Comparison of ENCODE assay signal across 25 cellular contexts in the genomic region with DNA sequence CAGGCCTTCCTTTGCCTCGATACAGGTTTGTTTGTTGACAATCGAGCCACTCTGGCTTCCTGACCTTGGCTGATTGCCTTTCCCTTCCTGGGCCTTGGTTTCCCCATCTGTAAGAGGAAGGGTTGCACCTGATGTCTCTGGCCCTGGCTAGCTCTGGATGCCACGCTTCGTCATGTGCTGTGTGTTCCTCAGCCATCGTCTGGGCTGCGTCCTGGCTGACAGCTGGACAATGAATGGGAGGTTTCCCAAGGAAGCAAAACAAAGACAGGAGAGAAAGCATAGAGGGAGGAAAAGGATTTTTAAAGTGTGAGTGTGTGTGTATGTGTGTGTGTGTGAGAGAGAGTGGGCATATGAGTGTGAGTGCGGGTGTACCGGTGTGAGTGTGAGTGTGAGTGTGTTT.
A peak's percentile ranks its signal among the peaks of the same experiment; 100 is the strongest.
DNase-seq lines count a peak whose midpoint lies in the region; ATAC-seq and TF ChIP-seq lines count a peak whose summit lies in the region.
"Had no signal": no experiment of that assay in that cellular context is flagged by ENCODE, and none has a peak within 500 bp of the region (broad histone marks: within the 10 kb centered on the region; RNA-seq: fewer than 3 reads in every experiment).

No MANE protein-coding gene starts in this region.

- peak overlapping the region; percentile 36 for H3K9ac ChIP-seq in neuronal stem cell (ENCODE audit: low read depth, low read length, poor library complexity)

- H2BK12ac ChIP-seq in neuronal stem cell (ENCODE audit: low read length): no peak overlapping the region

- no peak overlapping the region for H3K4ac ChIP-seq in neuronal stem cell (ENCODE audit: low read length)

- TF ChIP-seq EP300 in gastroesophageal sphincter (IDR thresholded peaks at IDR 0.05): no peak

- H2AK5ac ChIP-seq in neuronal stem cell (ENCODE audit: low read depth, low read length): no peak overlapping the region

- H3K27me3 ChIP-seq in gastroesophageal sphincter (no peaks in the 10 kb centered on the region), neuronal stem cell (ENCODE audit: control insufficient read depth in 3 of 3, insufficient read depth in 3 of 3, low read depth in 1 of 3, low read length in 3 of 3) (no peaks in the 10 kb centered on the region), tibial artery (no peaks in the 10 kb centered on the region), body of pancreas (no peaks in the 10 kb centered on the region)
- H3K27me3 ChIP-seq: BLaER1 treated with 17β-estradiol and CSF1 and Interleukin-3, amounts not matched to agents 10 nM and 100 nM had no signal

- TF ChIP-seq POLR2A in gastroesophageal sphincter (IDR thresholded peaks at IDR 0.05): no peak
- TF ChIP-seq POLR2A in body of pancreas (IDR thresholded peaks at IDR 0.05): no peak

- no peak overlapping the region for H3K14ac ChIP-seq in neuronal stem cell (ENCODE audit: low read length)

- H3K23ac ChIP-seq in neuronal stem cell (ENCODE audit: low read depth, low read length, poor library complexity): no peak overlapping the region

- 43 to 58% methylated on average over 2 to 4 of the region's 8 CpGs for WGBS in gastroesophageal sphincter (ENCODE audit: low coverage in 1 of 2), 2 donors
- WGBS in neuronal stem cell (ENCODE audit: extremely low coverage in 2 of 2, insufficient read length in 2 of 2, insufficient replicate concordance in 1 of 2), 2 donors: 100% methylated on average over 2 of the region's 8 CpGs; no CpG with 5 or more reads in 1 of the 2 donors
- 62 to 73% methylated on average over 8 of the region's 8 CpGs for WGBS in body of pancreas, 2 donors

- no peak overlapping the region for H2BK120ac ChIP-seq in neuronal stem cell (ENCODE audit: low read depth, low read length)

- H3K4me3 ChIP-seq in gastroesophageal sphincter: no peak overlapping the region
- no peak overlapping the region for H3K4me3 ChIP-seq in neuronal stem cell (ENCODE audit: low read length in 2 of 2)
- no peak overlapping the region for H3K4me3 ChIP-seq in tibial artery
- H3K4me3 ChIP-seq in body of pancreas: no peak overlapping the region
- H3K4me3 ChIP-seq: BLaER1 treated with 17β-estradiol and CSF1 and Interleukin-3, amounts not matched to agents 10 nM and 100 nM; GM12878; HAP-1 had no signal

- H3K9me3 ChIP-seq in gastroesophageal sphincter (no peaks in the 10 kb centered on the region), neuronal stem cell (replicated peaks in 1 of 2; ENCODE audit: control insufficient read depth in 2 of 2, insufficient read depth in 1 of 2, low read depth in 1 of 2, low read length in 2 of 2) (no peaks in the 10 kb centered on the region), tibial artery (no peaks in the 10 kb centered on the region), body of pancreas (no peaks in the 10 kb centered on the region)
- H3K9me3 ChIP-seq: BLaER1 treated with 17β-estradiol and CSF1 and Interleukin-3, amounts not matched to agents 10 nM and 100 nM; Caco-2; HAP-1 had no signal

- no peak overlapping the region for H4K91ac ChIP-seq in neuronal stem cell (ENCODE audit: low read depth, low read length, poor library complexity)

- no peak overlapping the region for H2BK5ac ChIP-seq in neuronal stem cell (ENCODE audit: low read length)

- no peaks in the 10 kb centered on the region for H3K36me3 Mint-ChIP-seq in activated naive CD4-positive, alpha-beta T cell treated with anti-CD3 and anti-CD28 coated beads, Interleukin-2, amount 50 U/mL, for 24 hours
- H3K36me3 Mint-ChIP-seq in activated naive CD4-positive, alpha-beta T cell treated with anti-CD3 and anti-CD28 coated beads, Interleukin-2, amount 50 U/mL, for 72 hours: no peaks in the 10 kb centered on the region
- H3K36me3 Mint-ChIP-seq in natural killer cell: no peaks in the 10 kb centered on the region
- H3K36me3 Mint-ChIP-seq: CD4-positive, alpha-beta memory T cell had no signal

- no peak overlapping the region for H3K4me3 Mint-ChIP-seq in activated naive CD4-positive, alpha-beta T cell treated with anti-CD3 and anti-CD28 coated beads, Interleukin-2, amount 50 U/mL, for 24 hours
- no peak overlapping the region for H3K4me3 Mint-ChIP-seq in natural killer cell
- H3K4me3 Mint-ChIP-seq: CD4-positive, alpha-beta memory T cell had no signal

- H3K4me2 ChIP-seq in neuronal stem cell (ENCODE audit: insufficient read depth, low read length, poor library complexity, severe bottlenecking): no peak overlapping the region
- H3K4me2 ChIP-seq: BLaER1 treated with 17β-estradiol and CSF1 and Interleukin-3, amounts not matched to agents 10 nM and 100 nM had no signal

- intact Hi-C loops in tibial artery (cut with DNase I; ENCODE audit: low total_unique reads) (loop anchor here (5.0 to 10.0 kb wide), 3 partner anchors 52 to 335 kb away; no protein-coding TSS in a partner anchor), natural killer cell (cut with micrococcal nuclease) (no loop called here), body of pancreas (cut with DNase I) (loop anchor here (5.0 kb wide), 1 partner anchor 72 kb away; no protein-coding TSS in a partner anchor)

- H3K4me1 Mint-ChIP-seq in activated naive CD4-positive, alpha-beta T cell treated with anti-CD3 and anti-CD28 coated beads, Interleukin-2, amount 50 U/mL, for 24 hours: no peaks in the 10 kb centered on the region
- no peaks in the 10 kb centered on the region for H3K4me1 Mint-ChIP-seq in natural killer cell
- H3K4me1 Mint-ChIP-seq: CD4-positive, alpha-beta memory T cell had no signal

- no peak overlapping the region for H3K18ac ChIP-seq in neuronal stem cell (ENCODE audit: low read length)

- H3K36me3 ChIP-seq in gastroesophageal sphincter (peaks cover 0 to 73% of the 10 kb centered on the region in 2 donors), neuronal stem cell (replicated peaks in 1 of 2; ENCODE audit: control insufficient read depth in 2 of 2, insufficient read depth in 2 of 2, low read length in 2 of 2) (peaks cover 12 to 23% of the 10 kb centered on the region in 2 donors), tibial artery (peaks cover 76 to 80% (median 78%) of the 10 kb centered on the region in 3 donors), body of pancreas (replicated peaks in 1 of 2; ENCODE audit: insufficient read depth in 1 of 2, low read depth in 2 of 2) (no peaks in the 10 kb centered on the region)
- H3K36me3 ChIP-seq: HAP-1 had no signal

- H3K79me1 ChIP-seq in neuronal stem cell (ENCODE audit: low read depth, low read length): no peaks in the 10 kb centered on the region

- no peaks in the 10 kb centered on the region for H3K27me3 Mint-ChIP-seq in activated naive CD4-positive, alpha-beta T cell treated with anti-CD3 and anti-CD28 coated beads, Interleukin-2, amount 50 U/mL, for 24 hours
- no peaks in the 10 kb centered on the region for H3K27me3 Mint-ChIP-seq in natural killer cell (ENCODE audit: low read depth in 2 of 2)

- H4K8ac ChIP-seq in neuronal stem cell (ENCODE audit: low read depth, low read length): no peak overlapping the region

- H2AFZ ChIP-seq in neuronal stem cell (ENCODE audit: low read length): no peak overlapping the region

- H3K27ac Mint-ChIP-seq in activated naive CD4-positive, alpha-beta T cell treated with anti-CD3 and anti-CD28 coated beads, Interleukin-2, amount 50 U/mL, for 24 hours: peak overlapping the region; percentile 3
- H3K27ac Mint-ChIP-seq in activated naive CD4-positive, alpha-beta T cell treated with anti-CD3 and anti-CD28 coated beads, Interleukin-2, amount 50 U/mL, for 72 hours: peak overlapping the region in 1 of 2 donors; percentile 40
- H3K27ac Mint-ChIP-seq in natural killer cell: no peak overlapping the region
- H3K27ac Mint-ChIP-seq: CD4-positive, alpha-beta memory T cell had no signal

- TF ChIP-seq CTCF in gastroesophageal sphincter (IDR thresholded peaks at IDR 0.05): no peak
- TF ChIP-seq CTCF in tibial artery (IDR thresholded peaks at IDR 0.05): no peak
- no peak for TF ChIP-seq CTCF in natural killer cell (IDR thresholded peaks at IDR 0.05)
- no peak for TF ChIP-seq CTCF in body of pancreas (IDR thresholded peaks at IDR 0.05)

- DNase-seq in activated naive CD4-positive, alpha-beta T cell treated with anti-CD3 and anti-CD28 coated beads, Interleukin-2, amount 50 U/mL, for 72 hours (ENCODE audit: low spot score in 2 of 2): no peak
- DNase-seq in neuronal stem cell (ENCODE audit: low spot score) (no peak), tibial artery (no peak), natural killer cell (no peak), body of pancreas (no peak), AG08396 (ENCODE audit: low spot score) (no peak)
- DNase-seq: ACHN; Caco-2; CD4-positive, alpha-beta memory T cell; DND-41; MM.1S; NCI-H1048; NCI-H1417 treated with DMSO at 0.1 percent for 48 hours; NCI-H187; NCI-H2107; NCI-H510A treated with DMSO at 0.1 percent for 48 hours; NCI-H774; NK-92 treated with Interleukin-12 subunit alpha and Interleukin-12 subunit beta, amount 100 ng/mL, for 24 hours had no signal

- ATAC-seq in activated naive CD4-positive, alpha-beta T cell treated with anti-CD3 and anti-CD28 coated beads, Interleukin-2, amount 50 U/mL, for 72 hours: no peak
- ATAC-seq in gastroesophageal sphincter: no peak
- no peak for ATAC-seq in natural killer cell
- ATAC-seq in body of pancreas: no peak
- ATAC-seq: GM12878, Panc1 had no signal

- H3K27ac ChIP-seq in gastroesophageal sphincter (peak overlapping the region; percentile 90 to 96 (median 94)), neuronal stem cell (replicated peaks; ENCODE audit: low read length) (no peak overlapping the region), tibial artery (peak overlapping the region; percentile 49 to 94), body of pancreas (no peak overlapping the region)
- H3K27ac ChIP-seq: 22Rv1; BLaER1 treated with 17β-estradiol and CSF1 and Interleukin-3, amounts not matched to agents 10 nM and 100 nM had no signal

- H3K9me3 Mint-ChIP-seq in activated naive CD4-positive, alpha-beta T cell treated with anti-CD3 and anti-CD28 coated beads, Interleukin-2, amount 50 U/mL, for 24 hours: no peaks in the 10 kb centered on the region
- no peaks in the 10 kb centered on the region for H3K9me3 Mint-ChIP-seq in activated naive CD4-positive, alpha-beta T cell treated with anti-CD3 and anti-CD28 coated beads, Interleukin-2, amount 50 U/mL, for 72 hours
- H3K9me3 Mint-ChIP-seq in natural killer cell: no peaks in the 10 kb centered on the region

- H2BK15ac ChIP-seq in neuronal stem cell (ENCODE audit: low read length): no peak overlapping the region

- H3K4me1 ChIP-seq in gastroesophageal sphincter (peaks cover 13 to 100% (median 24%) of the 10 kb centered on the region in 3 donors), neuronal stem cell (ENCODE audit: control insufficient read depth in 2 of 2, insufficient read depth in 1 of 2, low read depth in 1 of 2, low read length in 2 of 2) (peaks cover 5 to 14% of the 10 kb centered on the region in 2 donors), tibial artery (peaks cover 0 to 73% (median 32%) of the 10 kb centered on the region in 4 donors), body of pancreas (no peaks in the 10 kb centered on the region)
- H3K4me1 ChIP-seq: Caco-2, HAP-1 had no signal

Comparison
In these comparisons a context has a peak if more than half of its experiments do, and no peak if none do; other contexts are left out.
1. H3K27ac ChIP-seq: peak in gastroesophageal sphincter (4 of 4) and tibial artery (2 of 2); none in neuronal stem cell (single experiment) and body of pancreas (0 of 4).